ENCODE assay signal across 2 cellular contexts in genomic region chr4:119339895-119340294, GRCh38. TPM values are rescaled to one million over a fixed set of nuclear protein-coding genes. Genes with fewer than 3 reads are reported as not detected.
"Had no signal": no experiment of that assay in that cellular context is flagged by ENCODE, and none has a peak within 500 bp of the region (broad histone marks: within the 10 kb centered on the region; RNA-seq: fewer than 3 reads in every experiment).

No MANE protein-coding gene starts in this region.

RNA-seq across cellular contexts. Expression of gene FABP2, which starts 18.0 kb away (rescaled TPM):
- total RNA-seq: G401, GM12878 had no signal
- polyA plus RNA-seq: GM12878 had no signal
